In genomic region chr3:54827056-54827687, GRCh38 we compare ENCODE assay signal across 23 cellular contexts.
DNase-seq lines count a peak whose midpoint lies in the region; ATAC-seq, FAIRE-seq and TF ChIP-seq lines count a peak whose summit lies in the region.
"Had no signal": no experiment of that assay in that cellular context is flagged by ENCODE, and none has a peak within 500 bp of the region (broad histone marks: within the 10 kb centered on the region; RNA-seq: fewer than 3 reads in every experiment).

No MANE protein-coding gene starts in this region.

- H3K4me2 ChIP-seq in hepatocyte: peak overlapping the region; percentile 9
- H3K4me2 ChIP-seq: BLaER1 had no signal

- H3K27ac ChIP-seq in hepatocyte (peak overlapping the region; percentile 38), suprapubic skin (peak overlapping the region; percentile 34)
- H3K27ac ChIP-seq: 22Rv1, BLaER1 had no signal

- H4K20me1 ChIP-seq in hepatocyte (ENCODE audit: insufficient read depth, poor library complexity, severe bottlenecking): no peaks in the 10 kb centered on the region
- H4K20me1 ChIP-seq: BLaER1 had no signal

- no peaks in the 10 kb centered on the region for H3K9me3 ChIP-seq in hepatocyte (ENCODE audit: low read depth)
- peaks cover 6% of the 10 kb centered on the region for H3K9me3 ChIP-seq in suprapubic skin

- TF ChIP-seq CTCF in bronchial epithelial cell (IDR thresholded peaks at IDR 0.05; ENCODE audit: insufficient read depth, low read length, severe bottlenecking) (no peak), hepatocyte (IDR thresholded peaks at IDR 0.05; ENCODE audit: poor library complexity) (no peak), suprapubic skin (IDR thresholded peaks at IDR 0.05) (no peak)

- WGBS in hepatocyte (ENCODE audit: low lambda C conversion rate, missing lambda C conversion rate): 58% methylated on average over 9 of the region's 9 CpGs
- WGBS in suprapubic skin: 69% methylated on average over 9 of the region's 9 CpGs

- H3K4me1 ChIP-seq in hepatocyte (ENCODE audit: insufficient read depth) (peaks cover 6% of the 10 kb centered on the region), suprapubic skin (peaks cover 20% of the 10 kb centered on the region)
- H3K4me1 ChIP-seq: BLaER1 had no signal

- H3K4me3 ChIP-seq in bronchial epithelial cell (ENCODE audit: low read depth, low read length) (no peak overlapping the region), hepatocyte (no peak overlapping the region), suprapubic skin (no peak overlapping the region)
- H3K4me3 ChIP-seq: BLaER1 had no signal

- no peaks in the 10 kb centered on the region for H3K79me2 ChIP-seq in hepatocyte

- no peak for TF ChIP-seq EP300 in suprapubic skin (IDR thresholded peaks at IDR 0.05)

- H3K27me3 ChIP-seq in bronchial epithelial cell (ENCODE audit: control insufficient read depth, insufficient read depth, low read length) (no peaks in the 10 kb centered on the region), hepatocyte (no peaks in the 10 kb centered on the region), suprapubic skin (no peaks in the 10 kb centered on the region)
- H3K27me3 ChIP-seq: BLaER1 had no signal

- no peak overlapping the region for H2AFZ ChIP-seq in hepatocyte

- no peaks in the 10 kb centered on the region for H3K9me2 ChIP-seq in hepatocyte (replicated peaks; ENCODE audit: insufficient read depth)

- DNase-seq in NCI-H146 (lab: John Stamatoyannopoulos, UW) (peak; percentile 14), NCI-H146 treated with DMSO at 0.1 percent for 48 hours (lab: John Stamatoyannopoulos, UW; ENCODE audit: unreplicated experiment) (no peak), bronchial epithelial cell (ENCODE audit: low read depth) (peak; percentile 69), hepatocyte (ENCODE audit: low spot score) (no peak), suprapubic skin (ENCODE audit: low spot score in 2 of 2) (no peak), globus pallidus (ENCODE audit: low spot score) (no peak)
- no peak for DNase-seq in activated CD4-positive, alpha-beta T cell treated with anti-CD3 and anti-CD28 coated beads, Interleukin-2, amount 50 U/mL, for 48 hours
- DNase-seq: CD4-positive, CD25-positive, alpha-beta regulatory T cell; DMS153; NCI-H1092 treated with DMSO at 0.1 percent for 48 hours; NCI-H1436; NCI-H1930; NCI-H2107; NCI-H524 treated with DMSO at 0.1 percent for 48 hours; NCI-H82; NK-92 treated with Interleukin-12 subunit alpha and Interleukin-12 subunit beta, amount 100 ng/mL, for 24 hours; PC-3 had no signal

- H3K36me3 ChIP-seq in bronchial epithelial cell (ENCODE audit: control insufficient read depth, insufficient read depth, low read length): no peaks in the 10 kb centered on the region
- H3K36me3 ChIP-seq in hepatocyte (replicated peaks; ENCODE audit: insufficient read depth, low read depth): no peaks in the 10 kb centered on the region
- no peaks in the 10 kb centered on the region for H3K36me3 ChIP-seq in suprapubic skin
- H3K36me3 ChIP-seq: BLaER1 had no signal

- no peak for ATAC-seq in HG02938 (IDR thresholded peaks at IDR 0.05; ENCODE audit: unreplicated experiment)
- ATAC-seq: PC-3, SK-N-SH treated with all-trans-retinoic acid at 6 μM for 48 hours had no signal

- TF ChIP-seq POLR2A in suprapubic skin (IDR thresholded peaks at IDR 0.05): no peak

- no peak for FAIRE-seq in bronchial epithelial cell (lab: Jason Lieb, UNC)
- FAIRE-seq: GM18507, H54 had no signal

Comparison
In these comparisons a context has a peak if more than half of its experiments do, and no peak if none do; other contexts are left out.
1. DNase-seq: peak in NCI-H146 (single experiment) and bronchial epithelial cell (single experiment); none in NCI-H146 treated with DMSO at 0.1 percent for 48 hours (single experiment), hepatocyte (single experiment), suprapubic skin (0 of 2), globus pallidus (single experiment) and activated CD4-positive, alpha-beta T cell treated with anti-CD3 and anti-CD28 coated beads, Interleukin-2, amount 50 U/mL, for 48 hours (0 of 2).